ENCODE assay signal across 8 cellular contexts in genomic region chr14:23320584-23321571, GRCh38.
DNase-seq lines count a peak whose midpoint lies in the region; ATAC-seq and TF ChIP-seq lines count a peak whose summit lies in the region.

Gene PABPN1, plus strand, starts transcription at chr14:23321457. Its CDS starts 13 bp downstream, at chr14:23321470.

- ATAC-seq in GM19035 (IDR thresholded peaks at IDR 0.05; ENCODE audit: unreplicated experiment) (peak; percentile 88), HG03354 (IDR thresholded peaks at IDR 0.05; ENCODE audit: poor library complexity, severe bottlenecking, unreplicated experiment) (peak; percentile 91)
- peak; percentile 90 to 94 for ATAC-seq in activated CD4-positive, CD25-positive, alpha-beta regulatory T cell treated with anti-CD3 and anti-CD28 coated beads, Interleukin-2, amount 50 U/mL, for 24 hours

- DNase-seq in AG09319 (ENCODE audit: extremely low read depth, low read depth): peak; percentile 100
- DNase-seq in NCI-H446 treated with DMSO at 0.1 percent for 48 hours (lab: John Stamatoyannopoulos, UW): peak; percentile 100
- peak; percentile 100 for DNase-seq in cerebellar cortex (ENCODE audit: low spot score)
- DNase-seq in iris pigment epithelial cell (ENCODE audit: low read depth): peak; percentile 100
- peak; percentile 94 to 95 for DNase-seq in stimulated activated CD4-positive, alpha-beta T cell treated with anti-CD3 and anti-CD28 coated beads, Interleukin-12 subunit alpha, Interleukin-12 subunit beta, amount 100 ng/mL, for 24 hours (ENCODE audit: low read depth in 2 of 2)

- no peak for TF ChIP-seq CTCF in AG09319 (IDR thresholded peaks at IDR 0.05; ENCODE audit: low read depth, low read length)

Comparison
In these comparisons a context has a peak if more than half of its experiments do, and no peak if none do; other contexts are left out.
1. Peak in every context shown above with its lines: DNase-seq and ATAC-seq.